In the genomic region with DNA sequence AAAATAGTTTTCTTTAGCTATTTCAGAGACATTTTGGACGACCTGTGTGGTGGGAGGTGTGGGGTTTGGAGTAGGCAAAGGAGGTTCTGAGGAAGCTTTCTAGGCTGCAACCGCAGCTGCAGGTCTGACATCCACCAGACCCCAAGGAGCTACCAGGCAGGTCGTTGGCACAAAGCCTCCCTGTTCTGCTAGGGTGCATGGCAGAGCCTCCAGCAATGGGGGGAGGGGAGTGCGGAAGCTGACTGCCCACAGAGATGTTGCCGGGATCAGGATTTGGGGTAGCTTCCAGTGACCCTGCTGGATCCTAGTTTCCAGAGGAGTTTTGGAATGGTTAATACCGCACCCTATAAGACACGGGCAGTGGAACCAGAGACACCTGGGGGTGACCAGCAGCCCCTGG, we compare ENCODE assay signal across 9 cellular contexts. TPM values are rescaled to one million over a fixed set of nuclear protein-coding genes. Genes with fewer than 3 reads are reported as not detected.
DNase-seq lines count a peak whose midpoint lies in the region; ATAC-seq and TF ChIP-seq lines count a peak whose summit lies in the region.
"Had no signal": no experiment of that assay in that cellular context is flagged by ENCODE, and none has a peak within 500 bp of the region (broad histone marks: within the 10 kb centered on the region; RNA-seq: fewer than 3 reads in every experiment).

No MANE protein-coding gene starts in this region.

- TF ChIP-seq CTCF in heart left ventricle (IDR thresholded peaks at IDR 0.05) (no peak), gastrocnemius medialis (IDR thresholded peaks at IDR 0.05 in 4 of 5, conservative IDR thresholded peaks at IDR 0.05 in 1 of 5) (no peak)

- 0 out of 2 replicates have a peak, but pooled peaks cover 4% of the 10 kb centered on the region for H3K79me2 ChIP-seq in GM23248 (ENCODE audit: insufficient read depth)

- no peaks in the 10 kb centered on the region for H3K27me3 ChIP-seq in GM23248 (replicated peaks; ENCODE audit: insufficient read depth)
- peaks cover 0 to 6% (median 0%) of the 10 kb centered on the region in 9 donors for H3K27me3 ChIP-seq in heart left ventricle
- peaks cover 11 to 36% (median 34%) of the 10 kb centered on the region in 3 donors for H3K27me3 ChIP-seq in gastrocnemius medialis

- H3K4me3 ChIP-seq in GM23248 (peak overlapping the region; percentile 69), heart left ventricle (peak overlapping the region; percentile 36 to 78 (median 64)), gastrocnemius medialis (peak overlapping the region; percentile 50 to 60 (median 55))
- H3K4me3 ChIP-seq: K562 had no signal

- no peaks in the 10 kb centered on the region for H4K20me1 ChIP-seq in GM23248 (ENCODE audit: insufficient read depth)

- peak overlapping the region; percentile 66 for H2AFZ ChIP-seq in GM23248

- 0 out of 2 replicates have a peak, but pooled peaks cover 4% of the 10 kb centered on the region for H3F3A ChIP-seq in GM23248 (ENCODE audit: insufficient read depth)

- TF ChIP-seq POLR2A in heart left ventricle (IDR thresholded peaks at IDR 0.05) = no peak
- no peak for TF ChIP-seq POLR2A in gastrocnemius medialis (IDR thresholded peaks at IDR 0.05)

- H3K4me3 Mint-ChIP-seq in T-cell = peak overlapping the region; percentile 75 to 82 (median 78)

- H3K27me3 Mint-ChIP-seq in T-cell = peaks cover 14 to 21% of the 10 kb centered on the region in 2 donors

- POLR2A ChIA-PET in T-cell (lab: Charles Lee) = interaction anchor here in 1 of 2 donors (0.7 kb wide), 1 partner anchor 115 kb away, joined by 3 read pairs; no protein-coding TSS in a partner anchor

- DNase-seq in GM23248 = peak; percentile 11
- DNase-seq in T-cell = no peak
- DNase-seq in heart left ventricle = peak in 4 of 5 donors; percentile 57 to 73 (median 66)
- no peak for DNase-seq in gastrocnemius medialis
- no peak for DNase-seq in germinal center (ENCODE audit: low spot score)
- DNase-seq in posterior cingulate gyrus = no peak
- no peak for DNase-seq in SK-N-DZ (ENCODE audit: low spot score)

- 8 to 11% methylated on average over 7 of the region's 7 CpGs for WGBS in GM23248 (ENCODE audit: low coverage in 1 of 2, low lambda C conversion rate in 2 of 2, missing lambda C conversion rate in 2 of 2), 2 experiments
- 7 to 19% (median 11%) methylated on average over 7 of the region's 7 CpGs for WGBS in heart left ventricle, 4 donors

- CTCF ChIA-PET in T-cell (lab: Charles Lee) = interaction anchor here (0.5 to 0.6 kb wide), 3 partner anchors 105 to 158 kb away, joined by 3 to 8 read pairs (median 3); no protein-coding TSS in a partner anchor

- no peaks in the 10 kb centered on the region for H3K9me3 Mint-ChIP-seq in T-cell

- H3K36me3 ChIP-seq in GM23248 (ENCODE audit: low read depth) (no peaks in the 10 kb centered on the region), heart left ventricle (no peaks in the 10 kb centered on the region), gastrocnemius medialis (no peaks in the 10 kb centered on the region)

- ATAC-seq in T-cell (replicated peaks in 1 of 4) = no peak
- ATAC-seq in heart left ventricle = peak; percentile 18 to 69 (median 59)
- no peak for ATAC-seq in gastrocnemius medialis
- no peak for ATAC-seq in GM18867 (IDR thresholded peaks at IDR 0.05; ENCODE audit: unreplicated experiment)
- ATAC-seq: K562 had no signal

- peaks cover 4 to 35% (median 19%) of the 10 kb centered on the region in 3 donors for H3K4me1 Mint-ChIP-seq in T-cell

- H3K4me2 ChIP-seq in GM23248 (ENCODE audit: unreplicated experiment) = peak overlapping the region; percentile 80

- H3K9ac ChIP-seq in GM23248 = peak overlapping the region; percentile 19; the same call in 1 of the 2 replicates

- H3K9me2 ChIP-seq in GM23248 (ENCODE audit: insufficient read depth) = no peaks in the 10 kb centered on the region

- H3K27ac ChIP-seq in GM23248 = no peak overlapping the region
- H3K27ac ChIP-seq in heart left ventricle = peak overlapping the region in 7 of 12 donors; percentile 56 to 91 (median 85)
- H3K27ac ChIP-seq in gastrocnemius medialis = no peak overlapping the region

- no peaks in the 10 kb centered on the region for H3K4me1 ChIP-seq in GM23248 (ENCODE audit: insufficient read depth)
- peaks cover 0 to 46% (median 20%) of the 10 kb centered on the region in 12 donors for H3K4me1 ChIP-seq in heart left ventricle
- peaks cover 8 to 10% of the 10 kb centered on the region in 2 donors for H3K4me1 ChIP-seq in gastrocnemius medialis

- H3K36me3 Mint-ChIP-seq in T-cell = peaks cover 11% of the 10 kb centered on the region

- intact Hi-C loops in heart left ventricle (cut with DNase I) (loop anchor here in 7 of 10 donors (2.0 to 10.0 kb wide), 9 partner anchors 48 to 173 kb away; no protein-coding TSS in a partner anchor), gastrocnemius medialis (cut with DNase I; ENCODE audit: low total_unique reads) (loop anchor here (10.0 kb wide), 1 partner anchor 80 kb away; no protein-coding TSS in a partner anchor), posterior cingulate gyrus (cut with DNase I) (no loop called here)

- in situ Hi-C loops in GM23248 (cut with MboI) = no loop called here
- in situ Hi-C loops in gastrocnemius medialis (cut with MboI; ENCODE audit: low sequenced_read_pairs in 4 of 4) = loop anchor here in 1 of 4 donors (10.0 kb wide), 1 partner anchor 160 kb away; no protein-coding TSS in a partner anchor

- no peak overlapping the region for H3K27ac Mint-ChIP-seq in T-cell

- H3K9me3 ChIP-seq in GM23248 (ENCODE audit: low read depth) (no peaks in the 10 kb centered on the region), heart left ventricle (no peaks in the 10 kb centered on the region), gastrocnemius medialis (no peaks in the 10 kb centered on the region)

RNA-seq across cellular contexts. Expression of a gene that starts 58.4 kb away (rescaled TPM):
- 2.0 and 3.8 TPM in 2 replicates for total RNA-seq in GM23248 (2014; rRNA removed; shearing (Covaris generic))
- polyA plus RNA-seq in GM23248 (2016; fragmentation: Nextera tagmentation; extraction: Ambion mirVana) (0.74 and 0.99 TPM in 2 replicates), heart left ventricle (10 to 100 TPM; 13.5 to 18.3 TPM)
- total RNA-seq in T-cell (10 to 100 TPM in 4 of 5 donors, 1 to 10 TPM in 1; 8.0 to 77.7 (median 13.3) TPM), heart left ventricle (10 to 100 TPM; 24.7 to 44.1 (median 36.5) TPM), gastrocnemius medialis (1 to 10 TPM in 3 of 4 donors, under 1 TPM in 1; 0.85 to 2.4 (median 1.5) TPM)
- polyA plus RNA-seq in SK-N-DZ (2014; cell fraction: cytosol; rRNA removed) = 11.6 and 12.0 TPM in 2 replicates
- polyA plus RNA-seq in SK-N-DZ (2014; cell fraction: nucleus; rRNA removed) = 32.4 and 37.7 TPM in 2 replicates

Comparison
In these comparisons a context has a peak if more than half of its experiments do, and no peak if none do; other contexts are left out.
1. DNase-seq: peak in GM23248 (single experiment) and heart left ventricle (4 of 5); none in T-cell (0 of 34), gastrocnemius medialis (0 of 2), germinal center (single experiment), posterior cingulate gyrus (0 of 10) and SK-N-DZ (single experiment).
2. H3K27ac ChIP-seq: peak in heart left ventricle (7 of 12); none in GM23248 (single experiment) and gastrocnemius medialis (0 of 4).
3. ATAC-seq: peak in heart left ventricle (4 of 4); none in T-cell (0 of 4), gastrocnemius medialis (0 of 2) and GM18867 (single experiment).
4. Peak in every context shown above with its lines, with median percentiles within 50 percentile points of each other: H3K4me3 ChIP-seq.